ENCODE assay signal across 1 cellular context in genomic region chr13:33953203-33953602, GRCh38.
TF ChIP-seq lines count a peak whose summit lies in the region.

No MANE protein-coding gene starts in this region.

TF ChIP-seq in SK-N-SH treated with all-trans-retinoic acid at 6 μM for 48 hours, 23 proteins besides CTCF, POLR2A, EP300 and RAD21 (continued from another document):
- TF ChIP-seq GLIS3 (CRISPR knock-in tag; IDR thresholded peaks at IDR 0.05), result no peak
TF ChIP-seq in SK-N-SH treated with all-trans-retinoic acid at 6 μM for 48 hours: peak in this region for 0.
